ENCODE assay signal across 16 cellular contexts in the genomic region with DNA sequence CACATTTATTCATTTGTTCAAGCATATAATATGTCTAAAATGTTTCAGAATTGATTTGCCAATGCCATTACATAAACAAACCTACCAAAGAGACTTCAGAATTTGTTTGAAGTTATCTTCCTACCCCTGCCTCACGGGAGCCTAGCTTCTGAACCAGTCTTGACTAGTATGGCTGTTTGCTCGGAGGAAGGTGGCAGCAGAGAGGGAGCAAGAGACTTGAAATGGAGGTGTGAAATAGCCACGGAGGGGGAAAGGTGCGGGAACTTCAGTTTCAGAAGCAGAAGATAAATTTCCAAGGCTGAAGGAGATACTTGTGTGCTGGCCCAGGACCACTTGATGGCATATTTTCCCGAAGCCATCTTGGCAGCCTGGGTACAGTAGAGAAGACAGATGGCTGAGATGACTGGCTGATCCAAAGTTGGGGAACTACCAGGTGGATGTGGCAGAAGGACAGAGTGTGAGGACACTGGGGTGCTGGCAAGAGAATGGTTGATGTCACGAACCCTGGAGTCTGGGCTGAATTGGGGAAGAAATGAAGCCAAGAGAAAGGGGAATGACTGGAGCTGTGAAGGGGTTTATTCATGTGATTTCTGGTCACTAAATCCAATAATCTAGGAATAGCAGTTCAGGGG. TPM values are rescaled to one million over a fixed set of nuclear protein-coding genes. Genes with fewer than 3 reads are reported as not detected.
A peak's percentile ranks its signal among the peaks of the same experiment; 100 is the strongest.
DNase-seq lines count a peak whose midpoint lies in the region; ATAC-seq and TF ChIP-seq lines count a peak whose summit lies in the region.
"Had no signal": no experiment of that assay in that cellular context is flagged by ENCODE, and none has a peak within 500 bp of the region (broad histone marks: within the 10 kb centered on the region; RNA-seq: fewer than 3 reads in every experiment).

No MANE protein-coding gene starts in this region.

- no peaks in the 10 kb centered on the region for H3K9me2 ChIP-seq in GM23338 (ENCODE audit: insufficient read depth)
- no peaks in the 10 kb centered on the region for H3K9me2 ChIP-seq in Loucy (replicated peaks; ENCODE audit: low read depth, low read length)

- H3K4me3 ChIP-seq in GM23338, result no peak overlapping the region
- H3K4me3 ChIP-seq in Loucy (ENCODE audit: low read length, poor library complexity, severe bottlenecking), result no peak overlapping the region
- no peak overlapping the region for H3K4me3 ChIP-seq in Peyer's patch

- no peak overlapping the region for H3K4me3 Mint-ChIP-seq in GM23338
- H3K4me3 Mint-ChIP-seq: CD4-positive, alpha-beta T cell; T-cell had no signal

- H3K9me3 ChIP-seq in Loucy (ENCODE audit: insufficient read depth, low read depth, low read length), result no peaks in the 10 kb centered on the region; the same call in 1 of the 2 replicates
- H3K9me3 ChIP-seq in Peyer's patch, result no peaks in the 10 kb centered on the region

- TF ChIP-seq CTCF in GM23338 (conservative IDR thresholded peaks at IDR 0.05; ENCODE audit: low read depth in 2 of 2) (no peak; a peak in 1 of 4 replicates), Loucy (conservative IDR thresholded peaks at IDR 0.05; ENCODE audit: low read length) (no peak), Peyer's patch (IDR thresholded peaks at IDR 0.05) (no peak)

- no peak for TF ChIP-seq POLR2A in Peyer's patch (IDR thresholded peaks at IDR 0.05)

- H3K4me1 Mint-ChIP-seq in GM23338, result no peaks in the 10 kb centered on the region
- H3K4me1 Mint-ChIP-seq: T-cell had no signal

- no peak overlapping the region for H3K9ac ChIP-seq in Loucy (ENCODE audit: low read depth, low read length, poor library complexity, severe bottlenecking)

- H3K27ac Mint-ChIP-seq in GM23338, result no peak overlapping the region
- H3K27ac Mint-ChIP-seq: CD4-positive, alpha-beta T cell; T-cell had no signal

- H3K36me3 Mint-ChIP-seq in GM23338 (ENCODE audit: low read depth), result 0 out of 3 replicates have a peak, but pooled peaks cover 11% of the 10 kb centered on the region
- H3K36me3 Mint-ChIP-seq: T-cell had no signal

- ATAC-seq in GM23338, result peak; percentile 46
- no peak for ATAC-seq in GM18517 (IDR thresholded peaks at IDR 0.05; ENCODE audit: unreplicated experiment)
- ATAC-seq: SK-N-SH treated with all-trans-retinoic acid at 6 μM for 48 hours, T-cell had no signal

- peaks cover 6% of the 10 kb centered on the region for H3K27me3 Mint-ChIP-seq in GM23338 (ENCODE audit: insufficient read depth, low read depth, poor library complexity)
- H3K27me3 Mint-ChIP-seq: CD4-positive, alpha-beta T cell; T-cell had no signal

- H3K4me1 ChIP-seq in GM23338 (ENCODE audit: insufficient read depth) (no peaks in the 10 kb centered on the region), Loucy (ENCODE audit: insufficient read depth, low read length, poor library complexity, severe bottlenecking) (no peaks in the 10 kb centered on the region), Peyer's patch (no peaks in the 10 kb centered on the region)

- H3K36me3 ChIP-seq in GM23338 (ENCODE audit: insufficient read depth) (no peaks in the 10 kb centered on the region; the same call in 1 of the 2 replicates), Loucy (ENCODE audit: insufficient read depth, low read length) (no peaks in the 10 kb centered on the region), Peyer's patch (no peaks in the 10 kb centered on the region)

- H3K79me2 ChIP-seq in GM23338 (replicated peaks; ENCODE audit: insufficient read depth), result no peaks in the 10 kb centered on the region
- no peaks in the 10 kb centered on the region for H3K79me2 ChIP-seq in Loucy (ENCODE audit: insufficient read depth, low read length)

- peak; percentile 34 for DNase-seq in GM23338 (ENCODE audit: low spot score)
- DNase-seq in cerebellar cortex (ENCODE audit: low spot score), result peak; percentile 97
- DNase-seq in iPS-NIHi11 (ENCODE audit: low spot score), result peak; percentile 22
- DNase-seq in amniotic stem cell (lab: John Stamatoyannopoulos, UW), result no peak
- DNase-seq in Peyer's patch, result no peak
- DNase-seq: CD4-positive, alpha-beta T cell; COR-L47; KBM-7; NCI-H1105; NCI-H2081; NK-92 treated with Interleukin-12 subunit alpha and Interleukin-12 subunit beta, amount 100 ng/mL, for 24 hours; SIG-M5; T-cell had no signal

- H3K4me2 ChIP-seq in GM23338 (no peak overlapping the region), Loucy (ENCODE audit: low read depth, low read length, poor library complexity, severe bottlenecking) (no peak overlapping the region)

- H2AFZ ChIP-seq in GM23338 (no peak overlapping the region; the same call in 1 of the 2 replicates), Loucy (ENCODE audit: low read length) (0 out of 2 replicates have a peak overlapping the region, but pooled peaks have one; percentile 43)

- no peaks in the 10 kb centered on the region for H4K20me1 ChIP-seq in GM23338 (replicated peaks; ENCODE audit: insufficient read depth)
- no peaks in the 10 kb centered on the region for H4K20me1 ChIP-seq in Loucy (ENCODE audit: insufficient read depth, low read length, poor library complexity, severe bottlenecking)

- H3K27ac ChIP-seq in GM23338 (ENCODE audit: low read depth), result no peak overlapping the region
- no peak overlapping the region for H3K27ac ChIP-seq in Peyer's patch

- no peaks in the 10 kb centered on the region for H3K27me3 ChIP-seq in GM23338 (ENCODE audit: insufficient read depth)
- H3K27me3 ChIP-seq in Loucy (ENCODE audit: insufficient read depth, low read length, poor library complexity, severe bottlenecking), result no peaks in the 10 kb centered on the region
- H3K27me3 ChIP-seq in Peyer's patch, result no peaks in the 10 kb centered on the region

- H3K9me3 Mint-ChIP-seq in GM23338, result peaks cover 17% of the 10 kb centered on the region
- H3K9me3 Mint-ChIP-seq: CD4-positive, alpha-beta T cell had no signal

- no peaks in the 10 kb centered on the region for H3F3A ChIP-seq in GM23338 (replicated peaks; ENCODE audit: low read depth)
- no peaks in the 10 kb centered on the region for H3F3A ChIP-seq in Loucy (ENCODE audit: low read depth)

TF ChIP-seq in GM23338, 12 proteins besides CTCF, POLR2A, EP300 and RAD21 (continues in another document):
- TF ChIP-seq, protein P1, sequence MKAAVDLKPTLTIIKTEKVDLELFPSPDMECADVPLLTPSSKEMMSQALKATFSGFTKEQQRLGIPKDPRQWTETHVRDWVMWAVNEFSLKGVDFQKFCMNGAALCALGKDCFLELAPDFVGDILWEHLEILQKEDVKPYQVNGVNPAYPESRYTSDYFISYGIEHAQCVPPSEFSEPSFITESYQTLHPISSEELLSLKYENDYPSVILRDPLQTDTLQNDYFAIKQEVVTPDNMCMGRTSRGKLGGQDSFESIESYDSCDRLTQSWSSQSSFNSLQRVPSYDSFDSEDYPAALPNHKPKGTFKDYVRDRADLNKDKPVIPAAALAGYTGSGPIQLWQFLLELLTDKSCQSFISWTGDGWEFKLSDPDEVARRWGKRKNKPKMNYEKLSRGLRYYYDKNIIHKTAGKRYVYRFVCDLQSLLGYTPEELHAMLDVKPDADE (IDR thresholded peaks at IDR 0.05), result no peak
- TF ChIP-seq EZH2 (IDR thresholded peaks at IDR 0.05; ENCODE audit: low read depth, unreplicated experiment), result no peak
- no peak for TF ChIP-seq STAT1 (IDR thresholded peaks at IDR 0.05; ENCODE audit: unreplicated experiment)
- no peak for TF ChIP-seq CREB1 (CRISPR knock-in tag; IDR thresholded peaks at IDR 0.05; ENCODE audit: low read depth)

RNA-seq across cellular contexts. Expression of a gene that starts 14.0 kb away (rescaled TPM):
- 90.9 and 92.0 TPM in 2 replicates for total RNA-seq in GM23338 (2014; rRNA removed; shearing (Covaris generic))
- 155 and 163 TPM in 2 replicates for polyA plus RNA-seq in GM23338 (2016; fragmentation: Nextera tagmentation; extraction: Ambion mirVana)
- 100 to 1,000 TPM in 1 of 4 donors, 10 to 100 TPM in 3; 36.3 to 118 (median 75.8) TPM for total RNA-seq in Peyer's patch

RNA-seq across cellular contexts. Expression of a gene that starts 58.8 kb away (rescaled TPM):
- total RNA-seq in GM23338 (2014; rRNA removed; shearing (Covaris generic)), result 1.6 and 5.6 TPM in 2 replicates
- polyA plus RNA-seq in GM23338 (2016; fragmentation: Nextera tagmentation; extraction: Ambion mirVana), result 2.1 and 5.1 TPM in 2 replicates
- total RNA-seq in Peyer's patch, result 10 to 100 TPM in 1 of 4 donors, 1 to 10 TPM in 3; 1.7 to 17.4 (median 4.4) TPM

Comparison
In these comparisons a context has a peak if more than half of its experiments do, and no peak if none do; other contexts are left out.
1. DNase-seq: peak in GM23338 (single experiment), cerebellar cortex (single experiment) and iPS-NIHi11 (single experiment); none in amniotic stem cell (single experiment) and Peyer's patch (0 of 3).